Comparison of ENCODE assay signal across 8 cellular contexts in genomic region chr18:62566199-62566598, GRCh38. TPM values are rescaled to one million over a fixed set of nuclear protein-coding genes. Genes with fewer than 3 reads are reported as not detected.
A peak's percentile ranks its signal among the peaks of the same experiment; 100 is the strongest.
DNase-seq lines count a peak whose midpoint lies in the region; ATAC-seq and TF ChIP-seq lines count a peak whose summit lies in the region.

No MANE protein-coding gene starts in this region.

- H3K27me3 Mint-ChIP-seq in WTC11 (ENCODE audit: low read depth), result no peaks in the 10 kb centered on the region

- ATAC-seq in WTC11, result peak; percentile 61
- no peak for ATAC-seq in GM19395 (IDR thresholded peaks at IDR 0.05; ENCODE audit: unreplicated experiment)

- no peak overlapping the region for H3K4me3 ChIP-seq in H7 (ENCODE audit: insufficient read depth, low read depth, low read length)

- POLR2A ChIA-PET in WTC11 (lab: Charles Lee), result no interaction called here

- H3K4me3 Mint-ChIP-seq in WTC11, result no peak overlapping the region

- no peaks in the 10 kb centered on the region for H3K27me3 ChIP-seq in H7 (ENCODE audit: control insufficient read depth, insufficient read depth, low read length)

- H3K27ac Mint-ChIP-seq in WTC11, result no peak overlapping the region

- DNase-seq in AG08395 (ENCODE audit: low spot score) (peak; percentile 13), H7 (peak; percentile 58), WTC11 (ENCODE audit: low spot score) (peak; percentile 29), inferior parietal cortex (ENCODE audit: extremely low spot score) (peak; percentile 60), SHP77 treated with DMSO at 0.1 percent for 48 hours (lab: John Stamatoyannopoulos, UW) (no peak), NCI-H2029 treated with DMSO at 0.1 percent for 48 hours (lab: John Stamatoyannopoulos, UW) (no peak), NCI-H2171 treated with DMSO at 0.1 percent for 48 hours (lab: John Stamatoyannopoulos, UW) (no peak)

- peaks cover 40% of the 10 kb centered on the region for H3K36me3 Mint-ChIP-seq in WTC11

- no peaks in the 10 kb centered on the region for H3K4me1 Mint-ChIP-seq in WTC11

- CTCF ChIA-PET in WTC11 (lab: Charles Lee), result interaction anchor here (0.6 to 2.5 kb wide), 7 partner anchors 17 to 495 kb away, joined by 3 to 25 read pairs (median 3); no protein-coding TSS in a partner anchor

- TF ChIP-seq CTCF in WTC11 (IDR thresholded peaks at IDR 0.05), result no peak

- peaks cover 13% of the 10 kb centered on the region for H3K9me3 Mint-ChIP-seq in WTC11

- no peaks in the 10 kb centered on the region; the same call in 1 of the 2 replicates for H3K36me3 ChIP-seq in H7 (replicated peaks; ENCODE audit: control insufficient read depth, insufficient read depth, low read length)

TF ChIP-seq in WTC11, 78 proteins besides CTCF, POLR2A, EP300 and RAD21:
- TF ChIP-seq ZNF219 (CRISPR knock-in tag; IDR thresholded peaks at IDR 0.05; ENCODE audit: borderline replicate concordance) (no peak), USF1 (CRISPR knock-in tag; IDR thresholded peaks at IDR 0.05) (no peak), NFYB (CRISPR knock-in tag; conservative IDR thresholded peaks at IDR 0.05; ENCODE audit: low read depth) (no peak), CREM (CRISPR knock-in tag; IDR thresholded peaks at IDR 0.05) (no peak), ZNF138 (CRISPR knock-in tag; conservative IDR thresholded peaks at IDR 0.05) (no peak), TP53 (CRISPR knock-in tag; IDR thresholded peaks at IDR 0.05) (no peak), KAT7 (CRISPR knock-in tag; IDR thresholded peaks at IDR 0.05; ENCODE audit: borderline replicate concordance) (no peak), ESRRA (CRISPR knock-in tag; IDR thresholded peaks at IDR 0.05; ENCODE audit: borderline replicate concordance) (no peak), ZNF121 (CRISPR knock-in tag; IDR thresholded peaks at IDR 0.05) (no peak), ZNF671 (CRISPR knock-in tag; IDR thresholded peaks at IDR 0.05) (no peak), ZNF423 (CRISPR knock-in tag; IDR thresholded peaks at IDR 0.05) (no peak), ZMAT4 (CRISPR knock-in tag; IDR thresholded peaks at IDR 0.05) (no peak), AFF4 (CRISPR knock-in tag; IDR thresholded peaks at IDR 0.05; ENCODE audit: borderline replicate concordance) (no peak), NFE2L1 (CRISPR knock-in tag; IDR thresholded peaks at IDR 0.05) (no peak), E2F4 (CRISPR knock-in tag; IDR thresholded peaks at IDR 0.05; ENCODE audit: borderline replicate concordance, low read depth) (no peak), OVOL2 (CRISPR knock-in tag; IDR thresholded peaks at IDR 0.05; ENCODE audit: borderline replicate concordance) (no peak)
- TF ChIP-seq, protein P1, sequence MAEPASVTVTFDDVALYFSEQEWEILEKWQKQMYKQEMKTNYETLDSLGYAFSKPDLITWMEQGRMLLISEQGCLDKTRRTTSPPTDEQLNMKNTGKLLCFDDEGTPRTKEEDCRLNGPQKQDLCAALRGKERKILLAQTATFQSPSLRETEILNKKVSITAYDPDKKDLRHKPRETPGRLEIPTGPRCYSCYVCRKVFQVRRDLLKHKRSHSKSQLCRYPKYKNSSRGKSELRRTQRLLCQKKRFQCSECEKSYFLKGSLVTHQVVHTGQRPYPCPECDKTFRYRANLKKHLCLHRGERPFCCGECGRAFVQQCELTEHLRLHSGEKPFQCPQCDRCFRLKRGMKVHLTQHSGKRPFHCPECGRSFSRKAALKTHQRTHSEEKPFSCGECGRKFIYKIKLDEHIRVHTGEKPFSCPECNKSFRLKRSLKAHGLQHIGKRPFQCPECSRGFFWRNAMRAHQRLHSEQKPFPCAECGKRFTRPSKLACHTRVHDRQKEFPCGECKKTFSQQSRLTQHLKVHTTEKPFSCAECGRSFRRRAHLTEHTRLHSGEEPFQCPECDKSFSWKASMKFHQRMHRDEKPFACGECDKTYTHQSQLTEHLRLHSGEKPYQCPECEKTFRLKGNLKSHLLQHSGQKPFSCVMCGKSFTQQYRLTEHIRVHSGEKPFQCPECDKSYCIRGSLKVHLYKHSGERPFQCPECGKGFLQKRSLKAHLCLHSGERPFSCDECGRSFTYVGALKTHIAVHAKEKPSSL (CRISPR knock-in tag; conservative IDR thresholded peaks at IDR 0.05), result no peak
- TF ChIP-seq, protein P2, sequence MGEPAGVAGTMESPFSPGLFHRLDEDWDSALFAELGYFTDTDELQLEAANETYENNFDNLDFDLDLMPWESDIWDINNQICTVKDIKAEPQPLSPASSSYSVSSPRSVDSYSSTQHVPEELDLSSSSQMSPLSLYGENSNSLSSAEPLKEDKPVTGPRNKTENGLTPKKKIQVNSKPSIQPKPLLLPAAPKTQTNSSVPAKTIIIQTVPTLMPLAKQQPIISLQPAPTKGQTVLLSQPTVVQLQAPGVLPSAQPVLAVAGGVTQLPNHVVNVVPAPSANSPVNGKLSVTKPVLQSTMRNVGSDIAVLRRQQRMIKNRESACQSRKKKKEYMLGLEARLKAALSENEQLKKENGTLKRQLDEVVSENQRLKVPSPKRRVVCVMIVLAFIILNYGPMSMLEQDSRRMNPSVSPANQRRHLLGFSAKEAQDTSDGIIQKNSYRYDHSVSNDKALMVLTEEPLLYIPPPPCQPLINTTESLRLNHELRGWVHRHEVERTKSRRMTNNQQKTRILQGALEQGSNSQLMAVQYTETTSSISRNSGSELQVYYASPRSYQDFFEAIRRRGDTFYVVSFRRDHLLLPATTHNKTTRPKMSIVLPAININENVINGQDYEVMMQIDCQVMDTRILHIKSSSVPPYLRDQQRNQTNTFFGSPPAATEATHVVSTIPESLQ (CRISPR knock-in tag; IDR thresholded peaks at IDR 0.05), result no peak

RNA-seq across cellular contexts. Expression of gene ZCCHC2, which starts 43.4 kb away (rescaled TPM):
- 7.8 and 10.5 TPM in 2 replicates for total RNA-seq in H7 (2014; rRNA removed; shearing (Covaris generic))
- total RNA-seq in WTC11 (2021), result 15.9 to 18.8 TPM (median 16.7 TPM) in 3 replicates

Comparison
In these comparisons a context has a peak if more than half of its experiments do, and no peak if none do; other contexts are left out.
1. DNase-seq: peak in AG08395 (single experiment), H7 (single experiment), WTC11 (single experiment) and inferior parietal cortex (single experiment); none in SHP77 treated with DMSO at 0.1 percent for 48 hours (single experiment), NCI-H2029 treated with DMSO at 0.1 percent for 48 hours (single experiment) and NCI-H2171 treated with DMSO at 0.1 percent for 48 hours (single experiment).